22 cellular contexts compared by ENCODE assay signal in genomic region chr10:11482306-11482705, GRCh38.
A peak's percentile ranks its signal among the peaks of the same experiment; 100 is the strongest.
DNase-seq lines count a peak whose midpoint lies in the region; ATAC-seq and TF ChIP-seq lines count a peak whose summit lies in the region.
"Had no signal": no experiment of that assay in that cellular context is flagged by ENCODE, and none has a peak within 500 bp of the region (broad histone marks: within the 10 kb centered on the region; RNA-seq: fewer than 3 reads in every experiment).

No MANE protein-coding gene starts in this region.

- no peak for ATAC-seq in activated B cell treated with CpG ODN at 0.5 μM for 24 hours (ENCODE audit: low read depth)
- no peak for ATAC-seq in omental fat pad (ENCODE audit: low FRiP score)
- ATAC-seq in GM21529 (IDR thresholded peaks at IDR 0.05; ENCODE audit: unreplicated experiment): no peak

- H3K9me3 Mint-ChIP-seq in activated B cell treated with CpG ODN at 0.5 μM for 24 hours (no peaks in the 10 kb centered on the region), mesothelial cell of epicardium (peaks cover 4% of the 10 kb centered on the region), immature natural killer cell (no peaks in the 10 kb centered on the region)
- H3K9me3 Mint-ChIP-seq: CD14-positive monocyte, IgD-negative memory B cell had no signal

- no peak overlapping the region for H3K4me3 Mint-ChIP-seq in activated B cell treated with CpG ODN at 0.5 μM for 24 hours
- no peak overlapping the region for H3K4me3 Mint-ChIP-seq in mesothelial cell of epicardium
- no peak overlapping the region for H3K4me3 Mint-ChIP-seq in immature natural killer cell
- H3K4me3 Mint-ChIP-seq: CD14-positive monocyte, IgD-negative memory B cell had no signal

- H3K27me3 Mint-ChIP-seq in activated B cell treated with CpG ODN at 0.5 μM for 24 hours (no peaks in the 10 kb centered on the region), mesothelial cell of epicardium (ENCODE audit: low read depth) (no peaks in the 10 kb centered on the region), immature natural killer cell (ENCODE audit: low read depth in 3 of 3) (peaks cover 0 to 5% (median 0%) of the 10 kb centered on the region in 3 donors)
- H3K27me3 Mint-ChIP-seq: IgD-negative memory B cell had no signal

- peak overlapping the region; percentile 61 for H3K27ac Mint-ChIP-seq in activated B cell treated with CpG ODN at 0.5 μM for 24 hours
- no peak overlapping the region for H3K27ac Mint-ChIP-seq in mesothelial cell of epicardium
- H3K27ac Mint-ChIP-seq in immature natural killer cell: no peak overlapping the region
- H3K27ac Mint-ChIP-seq: CD14-positive monocyte had no signal

- peaks cover 71% of the 10 kb centered on the region for H3K36me3 Mint-ChIP-seq in activated B cell treated with CpG ODN at 0.5 μM for 24 hours (ENCODE audit: low read depth)
- H3K36me3 Mint-ChIP-seq in mesothelial cell of epicardium: peaks cover 30% of the 10 kb centered on the region
- no peaks in the 10 kb centered on the region for H3K36me3 Mint-ChIP-seq in immature natural killer cell

- TF ChIP-seq CTCF in activated B cell treated with CpG ODN at 0.5 μM for 24 hours (IDR thresholded peaks at IDR 0.05): no peak
- peak; percentile 56 for TF ChIP-seq CTCF in mesothelial cell of epicardium (IDR thresholded peaks at IDR 0.05; ENCODE audit: unreplicated experiment)
- no peak for TF ChIP-seq CTCF in omental fat pad (IDR thresholded peaks at IDR 0.05)

- POLR2A ChIA-PET in activated B cell treated with CpG ODN at 0.5 μM for 24 hours (lab: Charles Lee): no interaction called here

- CTCF ChIA-PET in activated B cell treated with CpG ODN at 0.5 μM for 24 hours (lab: Charles Lee): interaction anchor here (0.7 to 2.0 kb wide), 4 partner anchors 14 to 243 kb away, joined by 3 to 5 read pairs (median 4); no protein-coding TSS in a partner anchor

- H3K4me1 Mint-ChIP-seq in activated B cell treated with CpG ODN at 0.5 μM for 24 hours: peaks cover 26% of the 10 kb centered on the region
- peaks cover 4% of the 10 kb centered on the region for H3K4me1 Mint-ChIP-seq in mesothelial cell of epicardium
- peaks cover 6 to 8% of the 10 kb centered on the region in 2 donors for H3K4me1 Mint-ChIP-seq in immature natural killer cell

- DNase-seq in DMS53 (lab: John Stamatoyannopoulos, UW) (peak; percentile 8), DMS53 treated with DMSO at 0.1 percent for 48 hours (lab: John Stamatoyannopoulos, UW; ENCODE audit: unreplicated experiment) (no peak), activated B cell treated with CpG ODN at 0.5 μM for 24 hours (no peak), mesothelial cell of epicardium (ENCODE audit: low spot score in 2 of 2, unreplicated experiment in 2 of 2) (no peak), HT-29 (ENCODE audit: low spot score) (no peak), omental fat pad (ENCODE audit: low spot score) (no peak), immature natural killer cell (no peak)
- DNase-seq: AML-193, EL, GF-D8, Kasumi-1, MG63, NCI-H1048, NCI-H1417 treated with DMSO at 0.1 percent for 48 hours, NCI-H187, NCI-H2107, NCI-H446 treated with DMSO at 0.1 percent for 48 hours, NCI-H526 treated with DMSO at 0.1 percent for 48 hours, SHP77 treated with DMSO at 0.1 percent for 48 hours had no signal

- intact Hi-C loops in activated B cell treated with CpG ODN at 0.5 μM for 24 hours (cut with micrococcal nuclease): no loop called here
